ENCODE assay signal across 2 cellular contexts in the genomic region with DNA sequence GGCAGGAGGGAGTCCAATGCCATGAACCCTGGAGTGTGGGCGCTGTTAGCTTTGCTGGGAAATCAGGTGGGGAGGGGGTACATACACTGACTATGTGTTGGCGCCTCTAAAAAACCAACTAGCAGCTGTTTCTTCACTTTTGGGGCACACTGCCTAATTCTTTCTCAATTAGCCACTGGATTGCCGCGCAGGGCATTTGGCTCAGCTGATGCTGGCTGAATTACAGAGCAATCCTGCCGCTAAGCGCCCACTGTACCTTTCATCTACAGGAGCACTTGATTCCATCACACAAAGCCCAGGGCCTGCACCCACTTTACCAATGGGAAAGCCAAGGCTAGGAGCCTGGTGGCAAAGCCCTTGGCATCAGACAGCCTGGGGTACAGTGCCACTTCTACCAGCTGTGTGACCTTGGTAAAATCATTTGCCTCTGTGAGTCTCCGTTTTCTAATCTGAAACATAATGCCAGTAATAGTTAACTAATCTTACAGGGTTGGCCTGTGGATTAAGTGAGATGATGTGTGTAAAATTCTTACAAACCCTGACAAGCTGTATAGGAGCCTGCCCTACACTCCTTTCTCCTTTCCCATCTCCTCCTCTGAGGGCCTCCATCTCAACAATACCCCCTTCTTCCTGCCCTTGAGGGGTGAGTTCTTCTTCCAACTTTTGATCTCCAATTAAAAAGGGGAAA.
TF ChIP-seq lines count a peak whose summit lies in the region.

No MANE protein-coding gene starts in this region.

TF ChIP-seq in H1, 55 proteins besides CTCF, POLR2A, EP300 and RAD21 (continues in another document):
- no peak for TF ChIP-seq TCF12 (IDR thresholded peaks at IDR 0.05; ENCODE audit: low read depth, low read length)
- no peak for TF ChIP-seq SP4 (IDR thresholded peaks at IDR 0.05; ENCODE audit: low read length)
- TF ChIP-seq KDM5A (IDR thresholded peaks at IDR 0.05; ENCODE audit: low read length) = no peak
- no peak for TF ChIP-seq SIRT6 (IDR thresholded peaks at IDR 0.05; ENCODE audit: low read length)
- no peak for TF ChIP-seq KDM1A (IDR thresholded peaks at IDR 0.05; ENCODE audit: borderline replicate concordance, low read length)
- no peak for TF ChIP-seq EZH2 (IDR thresholded peaks at IDR 0.05; ENCODE audit: low read depth, low read length, severe bottlenecking)
- TF ChIP-seq, protein P1, sequence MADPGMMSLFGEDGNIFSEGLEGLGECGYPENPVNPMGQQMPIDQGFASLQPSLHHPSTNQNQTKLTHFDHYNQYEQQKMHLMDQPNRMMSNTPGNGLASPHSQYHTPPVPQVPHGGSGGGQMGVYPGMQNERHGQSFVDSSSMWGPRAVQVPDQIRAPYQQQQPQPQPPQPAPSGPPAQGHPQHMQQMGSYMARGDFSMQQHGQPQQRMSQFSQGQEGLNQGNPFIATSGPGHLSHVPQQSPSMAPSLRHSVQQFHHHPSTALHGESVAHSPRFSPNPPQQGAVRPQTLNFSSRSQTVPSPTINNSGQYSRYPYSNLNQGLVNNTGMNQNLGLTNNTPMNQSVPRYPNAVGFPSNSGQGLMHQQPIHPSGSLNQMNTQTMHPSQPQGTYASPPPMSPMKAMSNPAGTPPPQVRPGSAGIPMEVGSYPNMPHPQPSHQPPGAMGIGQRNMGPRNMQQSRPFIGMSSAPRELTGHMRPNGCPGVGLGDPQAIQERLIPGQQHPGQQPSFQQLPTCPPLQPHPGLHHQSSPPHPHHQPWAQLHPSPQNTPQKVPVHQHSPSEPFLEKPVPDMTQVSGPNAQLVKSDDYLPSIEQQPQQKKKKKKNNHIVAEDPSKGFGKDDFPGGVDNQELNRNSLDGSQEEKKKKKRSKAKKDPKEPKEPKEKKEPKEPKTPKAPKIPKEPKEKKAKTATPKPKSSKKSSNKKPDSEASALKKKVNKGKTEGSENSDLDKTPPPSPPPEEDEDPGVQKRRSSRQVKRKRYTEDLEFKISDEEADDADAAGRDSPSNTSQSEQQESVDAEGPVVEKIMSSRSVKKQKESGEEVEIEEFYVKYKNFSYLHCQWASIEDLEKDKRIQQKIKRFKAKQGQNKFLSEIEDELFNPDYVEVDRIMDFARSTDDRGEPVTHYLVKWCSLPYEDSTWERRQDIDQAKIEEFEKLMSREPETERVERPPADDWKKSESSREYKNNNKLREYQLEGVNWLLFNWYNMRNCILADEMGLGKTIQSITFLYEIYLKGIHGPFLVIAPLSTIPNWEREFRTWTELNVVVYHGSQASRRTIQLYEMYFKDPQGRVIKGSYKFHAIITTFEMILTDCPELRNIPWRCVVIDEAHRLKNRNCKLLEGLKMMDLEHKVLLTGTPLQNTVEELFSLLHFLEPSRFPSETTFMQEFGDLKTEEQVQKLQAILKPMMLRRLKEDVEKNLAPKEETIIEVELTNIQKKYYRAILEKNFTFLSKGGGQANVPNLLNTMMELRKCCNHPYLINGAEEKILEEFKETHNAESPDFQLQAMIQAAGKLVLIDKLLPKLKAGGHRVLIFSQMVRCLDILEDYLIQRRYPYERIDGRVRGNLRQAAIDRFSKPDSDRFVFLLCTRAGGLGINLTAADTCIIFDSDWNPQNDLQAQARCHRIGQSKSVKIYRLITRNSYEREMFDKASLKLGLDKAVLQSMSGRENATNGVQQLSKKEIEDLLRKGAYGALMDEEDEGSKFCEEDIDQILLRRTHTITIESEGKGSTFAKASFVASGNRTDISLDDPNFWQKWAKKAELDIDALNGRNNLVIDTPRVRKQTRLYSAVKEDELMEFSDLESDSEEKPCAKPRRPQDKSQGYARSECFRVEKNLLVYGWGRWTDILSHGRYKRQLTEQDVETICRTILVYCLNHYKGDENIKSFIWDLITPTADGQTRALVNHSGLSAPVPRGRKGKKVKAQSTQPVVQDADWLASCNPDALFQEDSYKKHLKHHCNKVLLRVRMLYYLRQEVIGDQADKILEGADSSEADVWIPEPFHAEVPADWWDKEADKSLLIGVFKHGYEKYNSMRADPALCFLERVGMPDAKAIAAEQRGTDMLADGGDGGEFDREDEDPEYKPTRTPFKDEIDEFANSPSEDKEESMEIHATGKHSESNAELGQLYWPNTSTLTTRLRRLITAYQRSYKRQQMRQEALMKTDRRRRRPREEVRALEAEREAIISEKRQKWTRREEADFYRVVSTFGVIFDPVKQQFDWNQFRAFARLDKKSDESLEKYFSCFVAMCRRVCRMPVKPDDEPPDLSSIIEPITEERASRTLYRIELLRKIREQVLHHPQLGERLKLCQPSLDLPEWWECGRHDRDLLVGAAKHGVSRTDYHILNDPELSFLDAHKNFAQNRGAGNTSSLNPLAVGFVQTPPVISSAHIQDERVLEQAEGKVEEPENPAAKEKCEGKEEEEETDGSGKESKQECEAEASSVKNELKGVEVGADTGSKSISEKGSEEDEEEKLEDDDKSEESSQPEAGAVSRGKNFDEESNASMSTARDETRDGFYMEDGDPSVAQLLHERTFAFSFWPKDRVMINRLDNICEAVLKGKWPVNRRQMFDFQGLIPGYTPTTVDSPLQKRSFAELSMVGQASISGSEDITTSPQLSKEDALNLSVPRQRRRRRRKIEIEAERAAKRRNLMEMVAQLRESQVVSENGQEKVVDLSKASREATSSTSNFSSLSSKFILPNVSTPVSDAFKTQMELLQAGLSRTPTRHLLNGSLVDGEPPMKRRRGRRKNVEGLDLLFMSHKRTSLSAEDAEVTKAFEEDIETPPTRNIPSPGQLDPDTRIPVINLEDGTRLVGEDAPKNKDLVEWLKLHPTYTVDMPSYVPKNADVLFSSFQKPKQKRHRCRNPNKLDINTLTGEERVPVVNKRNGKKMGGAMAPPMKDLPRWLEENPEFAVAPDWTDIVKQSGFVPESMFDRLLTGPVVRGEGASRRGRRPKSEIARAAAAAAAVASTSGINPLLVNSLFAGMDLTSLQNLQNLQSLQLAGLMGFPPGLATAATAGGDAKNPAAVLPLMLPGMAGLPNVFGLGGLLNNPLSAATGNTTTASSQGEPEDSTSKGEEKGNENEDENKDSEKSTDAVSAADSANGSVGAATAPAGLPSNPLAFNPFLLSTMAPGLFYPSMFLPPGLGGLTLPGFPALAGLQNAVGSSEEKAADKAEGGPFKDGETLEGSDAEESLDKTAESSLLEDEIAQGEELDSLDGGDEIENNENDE (IDR thresholded peaks at IDR 0.05; ENCODE audit: insufficient replicate concordance, low read length) = no peak
- no peak for TF ChIP-seq POLR2AphosphoS5 (IDR thresholded peaks at IDR 0.05; ENCODE audit: low read depth, low read length)
- no peak for TF ChIP-seq SAP30 (IDR thresholded peaks at IDR 0.05; ENCODE audit: insufficient read depth, insufficient replicate concordance, low read length)
- no peak for TF ChIP-seq KDM4A (IDR thresholded peaks at IDR 0.05; ENCODE audit: low read depth, low read length, severe bottlenecking)
- no peak for TF ChIP-seq ZNF274 (IDR thresholded peaks at IDR 0.05; ENCODE audit: borderline replicate concordance, extremely low read depth, low read length)
- TF ChIP-seq SP2 (IDR thresholded peaks at IDR 0.05; ENCODE audit: low read length) = no peak
- TF ChIP-seq TAF1 (IDR thresholded peaks at IDR 0.05; ENCODE audit: low read depth, low read length) = no peak
- TF ChIP-seq, protein P2, sequence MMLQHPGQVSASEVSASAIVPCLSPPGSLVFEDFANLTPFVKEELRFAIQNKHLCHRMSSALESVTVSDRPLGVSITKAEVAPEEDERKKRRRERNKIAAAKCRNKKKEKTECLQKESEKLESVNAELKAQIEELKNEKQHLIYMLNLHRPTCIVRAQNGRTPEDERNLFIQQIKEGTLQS (IDR thresholded peaks at IDR 0.05; ENCODE audit: insufficient read depth, low read depth, low read length) = no peak
- TF ChIP-seq YY1 (IDR thresholded peaks at IDR 0.05; ENCODE audit: low read depth, low read length) = no peak
- TF ChIP-seq CHD2 (IDR thresholded peaks at IDR 0.05; ENCODE audit: low read length) = no peak
- TF ChIP-seq SIX5 (IDR thresholded peaks at IDR 0.05; ENCODE audit: low read depth, low read length) = no peak
- TF ChIP-seq SRF (IDR thresholded peaks at IDR 0.05; ENCODE audit: low read depth, low read length) = no peak
- TF ChIP-seq SP1 (IDR thresholded peaks at IDR 0.05; ENCODE audit: low read depth, low read length) = no peak

TF ChIP-seq in HEK293T, 16 proteins besides CTCF, POLR2A, EP300 and RAD21:
- TF ChIP-seq TARDBP (IDR thresholded peaks at IDR 0.05) (no peak), LEF1 (IDR thresholded peaks at IDR 0.05; ENCODE audit: borderline replicate concordance) (no peak), HDGF (IDR thresholded peaks at IDR 0.05; ENCODE audit: borderline replicate concordance) (no peak), ARNT (IDR thresholded peaks at IDR 0.05) (no peak), ZNF384 (IDR thresholded peaks at IDR 0.05) (no peak), CTBP1 (IDR thresholded peaks at IDR 0.05; ENCODE audit: borderline replicate concordance) (no peak), FOXA1 (IDR thresholded peaks at IDR 0.05) (no peak), FOXK2 (IDR thresholded peaks at IDR 0.05) (no peak), SP1 (IDR thresholded peaks at IDR 0.05) (no peak), BHLHE40 (IDR thresholded peaks at IDR 0.05; ENCODE audit: borderline replicate concordance) (no peak), FOXM1 (IDR thresholded peaks at IDR 0.05; ENCODE audit: borderline replicate concordance) (no peak)
TF ChIP-seq in HEK293T: peak in this region for 0.
